ENCODE assay signal across 21 cellular contexts in the genomic region with DNA sequence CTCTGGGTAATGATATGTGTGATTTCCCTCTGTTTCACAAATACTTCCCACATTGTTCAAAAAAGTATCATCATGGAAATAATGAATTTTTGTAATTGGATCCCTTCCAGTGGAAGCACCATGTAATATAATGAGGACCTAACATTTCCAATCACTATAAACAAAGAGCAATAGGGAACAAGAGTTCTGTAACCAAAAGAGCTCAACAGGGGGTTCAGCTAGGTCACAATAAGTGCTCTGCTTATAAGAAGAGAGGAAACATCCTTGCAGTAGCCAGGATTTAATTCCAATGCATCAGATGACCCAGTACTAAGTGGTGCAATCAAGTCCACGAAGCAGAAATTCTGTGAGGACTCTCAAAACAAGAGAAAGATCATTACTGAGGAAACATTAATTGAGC. TPM values are rescaled to one million over a fixed set of nuclear protein-coding genes. Genes with fewer than 3 reads are reported as not detected.
DNase-seq lines count a peak whose midpoint lies in the region; ATAC-seq, FAIRE-seq and TF ChIP-seq lines count a peak whose summit lies in the region.
"Had no signal": no experiment of that assay in that cellular context is flagged by ENCODE, and none has a peak within 500 bp of the region (broad histone marks: within the 10 kb centered on the region; RNA-seq: fewer than 3 reads in every experiment).

No MANE protein-coding gene starts in this region.

- H3K9me2 ChIP-seq in SU-DHL-6 (replicated peaks; ENCODE audit: insufficient read depth, low read length): no peaks in the 10 kb centered on the region

- H3K56ac ChIP-seq in H1 (replicated peaks; ENCODE audit: insufficient read length, low read depth, low read length): no peak overlapping the region

- H3K27ac ChIP-seq in SU-DHL-6 (ENCODE audit: low read depth, low read length): peak overlapping the region; percentile 69
- no peak overlapping the region for H3K27ac ChIP-seq in H1 (ENCODE audit: low read depth, low read length)
- H3K27ac ChIP-seq: left ventricle myocardium inferior, ovary, VCaP had no signal

- no peak overlapping the region for H2BK120ac ChIP-seq in H1 (replicated peaks; ENCODE audit: low read depth, low read length)

- POLR2A ChIA-PET in H1 (lab: Charles Lee; ENCODE audit: partially characterized antibody): interaction anchor here (1.2 to 8.9 kb wide), 6 partner anchors 6 to 108 kb away, joined by 3 to 76 read pairs (median 4); a partner anchor contains a TSS

- H3K9me3 Mint-ChIP-seq in activated naive CD4-positive, alpha-beta T cell treated with anti-CD3 and anti-CD28 coated beads for 36 hours: peaks cover 2% of the 10 kb centered on the region
- peaks cover 3% of the 10 kb centered on the region for H3K9me3 Mint-ChIP-seq in type B pancreatic cell

- H3K23ac ChIP-seq in H1 (ENCODE audit: insufficient read length): no peak overlapping the region

- FAIRE-seq in H1 (lab: Jason Lieb, UNC): no peak
- FAIRE-seq: bronchial epithelial cell, RCC 7860 had no signal

- H3K4me2 ChIP-seq in SU-DHL-6 (ENCODE audit: low read depth, low read length, poor library complexity, severe bottlenecking) (peak overlapping the region; percentile 97), H1 (ENCODE audit: insufficient read depth in 1 of 2, low read depth in 2 of 2, low read length in 2 of 2) (peak overlapping the region; percentile 21 to 44; a peak in 2 of 4 replicates)

- H2BK20ac ChIP-seq in H1 (ENCODE audit: low read length): no peak overlapping the region

- CTCF ChIA-PET in activated naive CD4-positive, alpha-beta T cell treated with anti-CD3 and anti-CD28 coated beads for 36 hours (lab: Charles Lee): no interaction called here
- CTCF ChIA-PET in H1 (lab: Charles Lee; ENCODE audit: partially characterized antibody): interaction anchor here (0.5 to 1.6 kb wide), 4 partner anchors 25 to 419 kb away, joined by 4 to 5 read pairs (median 5); no protein-coding TSS in a partner anchor

- no peak for DNase-seq in activated naive CD4-positive, alpha-beta T cell treated with anti-CD3 and anti-CD28 coated beads for 36 hours
- DNase-seq in activated naive CD4-positive, alpha-beta T cell (lab: John Stamatoyannopoulos, UW): no peak
- no peak for DNase-seq in H1 (ENCODE audit: low read depth in 1 of 2, low spot score in 2 of 2)
- no peak for DNase-seq in type B pancreatic cell (ENCODE audit: extremely low spot score, unreplicated experiment)
- DNase-seq in NK-92 treated with Interleukin-12 subunit alpha and Interleukin-12 subunit beta, amount 100 ng/mL, for 24 hours (lab: John Stamatoyannopoulos, UW): no peak
- DNase-seq in AML-193 (lab: John Stamatoyannopoulos, UW): no peak
- DNase-seq: activated naive CD4-positive, alpha-beta T cell treated with Interleukin-2 at 50 U/mL for 16 hours; dorsolateral prefrontal cortex; glutamatergic neuron; IMR-90; left ventricle myocardium inferior; NCI-H2029; NCI-H510A treated with DMSO at 0.1 percent for 48 hours; ovary had no signal

- no peak overlapping the region for H2AK5ac ChIP-seq in H1 (ENCODE audit: low read depth, low read length)

- H3K4me3 ChIP-seq in SU-DHL-6 (ENCODE audit: insufficient read depth, low read length, poor library complexity, severe bottlenecking) (no peak overlapping the region), H1 (ENCODE audit: extremely low read depth in 1 of 4, insufficient read depth in 2 of 4, low read depth in 3 of 4, low read length in 4 of 4) (no peak overlapping the region)
- H3K4me3 ChIP-seq: dorsolateral prefrontal cortex, left ventricle myocardium inferior, ovary had no signal

- peaks cover 13 to 49% (median 40%) of the 10 kb centered on the region in 4 experiments for H3K4me1 ChIP-seq in H1 (replicated peaks in 1 of 4; ENCODE audit: control insufficient read depth in 3 of 4, insufficient read depth in 4 of 4, low read length in 3 of 4)

- H3K9me3 ChIP-seq in SU-DHL-6 (ENCODE audit: insufficient read depth, low read length) (no peaks in the 10 kb centered on the region), H1 (ENCODE audit: insufficient read depth in 2 of 2, low read depth in 1 of 2, low read length in 1 of 2) (no peaks in the 10 kb centered on the region)
- H3K9me3 ChIP-seq: left ventricle myocardium inferior, ovary had no signal

- WGBS in H1 (ENCODE audit: extremely low coverage in 1 of 2, insufficient coverage in 1 of 2, insufficient read length in 1 of 2, insufficient replicate concordance in 2 of 2, low coverage in 1 of 2, low lambda C conversion rate in 2 of 2, missing lambda C conversion rate in 1 of 2), 2 experiments: 94% methylated on average over 1 of the region's 1 CpG; no CpG with 5 or more reads in 1 of the 2 experiments

- no peak overlapping the region for H4K91ac ChIP-seq in H1 (replicated peaks; ENCODE audit: insufficient read length, low read length)

- H3K9ac ChIP-seq in SU-DHL-6 (ENCODE audit: low read length): no peak overlapping the region
- H3K9ac ChIP-seq in H1 (replicated peaks in 1 of 4; ENCODE audit: extremely low read depth in 1 of 4, low read depth in 3 of 4, low read length in 3 of 4): no peak overlapping the region

- H2BK12ac ChIP-seq in H1 (ENCODE audit: low read depth, low read length): no peak overlapping the region

- H3K27me3 ChIP-seq in SU-DHL-6 (ENCODE audit: low read length) (no peaks in the 10 kb centered on the region), H1 (replicated peaks in 1 of 4; ENCODE audit: control insufficient read depth in 3 of 4, extremely low read depth in 1 of 4, insufficient read depth in 3 of 4, low read length in 3 of 4) (no peaks in the 10 kb centered on the region)
- H3K27me3 ChIP-seq: dorsolateral prefrontal cortex, ovary had no signal

- no peak overlapping the region for H3K4ac ChIP-seq in H1 (replicated peaks; ENCODE audit: insufficient read length, low read depth, low read length)

- peaks cover 83% of the 10 kb centered on the region for H3K4me1 Mint-ChIP-seq in activated naive CD4-positive, alpha-beta T cell treated with anti-CD3 and anti-CD28 coated beads for 36 hours (ENCODE audit: low read depth)
- peaks cover 61% of the 10 kb centered on the region for H3K4me1 Mint-ChIP-seq in type B pancreatic cell (ENCODE audit: unreplicated experiment)

- peaks cover 11% of the 10 kb centered on the region for H3K36me3 Mint-ChIP-seq in activated naive CD4-positive, alpha-beta T cell treated with anti-CD3 and anti-CD28 coated beads for 36 hours (ENCODE audit: low read depth)
- peaks cover 23% of the 10 kb centered on the region for H3K36me3 Mint-ChIP-seq in type B pancreatic cell

- no peak overlapping the region for H2BK15ac ChIP-seq in H1 (ENCODE audit: low read length)

- no peak for TF ChIP-seq RAD21 in H1 (IDR thresholded peaks at IDR 0.05 in 1 of 2, conservative IDR thresholded peaks at IDR 0.05 in 1 of 2; ENCODE audit: low read depth in 2 of 2, low read length in 2 of 2)

- TF ChIP-seq CTCF in SU-DHL-6 (IDR thresholded peaks at IDR 0.05; ENCODE audit: insufficient read depth, low read length, poor library complexity, severe bottlenecking) (no peak), H1 (IDR thresholded peaks at IDR 0.05; ENCODE audit: control extremely low read depth in 1 of 3, insufficient read depth in 1 of 3, low read depth in 1 of 3, low read length in 3 of 3) (no peak), type B pancreatic cell (conservative IDR thresholded peaks at IDR 0.05) (no peak)

- H3K23me2 ChIP-seq in H1 (ENCODE audit: low read depth, low read length): peaks cover 13% of the 10 kb centered on the region

- TF ChIP-seq EP300 in H1 (IDR thresholded peaks at IDR 0.05; ENCODE audit: borderline replicate concordance in 1 of 2, low read depth in 2 of 2, low read length in 2 of 2): no peak

- no peak overlapping the region for H3K4me3 Mint-ChIP-seq in activated naive CD4-positive, alpha-beta T cell treated with anti-CD3 and anti-CD28 coated beads for 36 hours
- H3K4me3 Mint-ChIP-seq in type B pancreatic cell: no peak overlapping the region

- H3K36me3 ChIP-seq in SU-DHL-6 (ENCODE audit: low read length): peaks cover 9% of the 10 kb centered on the region
- peaks cover 0 to 7% (median 0%) of the 10 kb centered on the region in 4 experiments; a peak in 2 of 8 replicates for H3K36me3 ChIP-seq in H1 (ENCODE audit: control insufficient read depth in 2 of 4, insufficient read depth in 4 of 4, low read length in 3 of 4)
- H3K36me3 ChIP-seq: left ventricle myocardium inferior, ovary had no signal

- H3K79me1 ChIP-seq in H1 (ENCODE audit: low read depth, low read length): peaks cover 12% of the 10 kb centered on the region

- no peak overlapping the region for H3K18ac ChIP-seq in H1 (ENCODE audit: extremely low read depth, low read length)

- H3K79me2 ChIP-seq in SU-DHL-6 (ENCODE audit: insufficient read depth, low read length) (peaks cover 99% of the 10 kb centered on the region), H1 (ENCODE audit: control insufficient read depth in 1 of 2, insufficient read depth in 2 of 2, low read length in 2 of 2) (peaks cover 51 to 97% of the 10 kb centered on the region in 2 experiments)

- H2BK5ac ChIP-seq in H1 (ENCODE audit: low read depth, low read length): no peak overlapping the region

- intact Hi-C loops in activated naive CD4-positive, alpha-beta T cell treated with anti-CD3 and anti-CD28 coated beads for 36 hours (cut with micrococcal nuclease): loop anchor here (5.0 to 10.0 kb wide), 2 partner anchors 157 to 735 kb away; a partner anchor contains a TSS

- ATAC-seq in HG03097 (IDR thresholded peaks at IDR 0.05; ENCODE audit: low FRiP score, unreplicated experiment): no peak
- ATAC-seq: esophagus mucosa, sciatic nerve had no signal

- H4K5ac ChIP-seq in H1 (ENCODE audit: insufficient read length, low read depth, low read length): no peak overlapping the region

- H3K27me3 Mint-ChIP-seq in activated naive CD4-positive, alpha-beta T cell treated with anti-CD3 and anti-CD28 coated beads for 36 hours (ENCODE audit: low read depth): no peaks in the 10 kb centered on the region
- no peaks in the 10 kb centered on the region for H3K27me3 Mint-ChIP-seq in type B pancreatic cell

- peaks cover 38% of the 10 kb centered on the region for H3F3A ChIP-seq in SU-DHL-6 (ENCODE audit: insufficient read depth)

- H2AFZ ChIP-seq in SU-DHL-6 (ENCODE audit: low read depth, low read length, severe bottlenecking) (no peak overlapping the region), H1 (ENCODE audit: low read length) (no peak overlapping the region)

- H3K14ac ChIP-seq in H1 (ENCODE audit: insufficient read length): no peak overlapping the region

- no peak for TF ChIP-seq POLR2A in H1 (IDR thresholded peaks at IDR 0.05; ENCODE audit: control extremely low read depth in 1 of 2, low read depth in 2 of 2, low read length in 2 of 2)

- no peak overlapping the region for H4K8ac ChIP-seq in H1 (ENCODE audit: extremely low read depth, insufficient read depth, low read length)

- H3K27ac Mint-ChIP-seq in activated naive CD4-positive, alpha-beta T cell treated with anti-CD3 and anti-CD28 coated beads for 36 hours: peak overlapping the region; percentile 52
- peak overlapping the region; percentile 57 for H3K27ac Mint-ChIP-seq in type B pancreatic cell

- H4K20me1 ChIP-seq in SU-DHL-6 (ENCODE audit: low read depth, low read length) (no peaks in the 10 kb centered on the region), H1 (replicated peaks in 1 of 2; ENCODE audit: control insufficient read depth in 1 of 2, insufficient read depth in 2 of 2, low read length in 2 of 2) (peaks cover 10 to 27% of the 10 kb centered on the region in 2 experiments)

RNA-seq across cellular contexts. Expression of a gene that starts 6.0 kb away (rescaled TPM):
- total RNA-seq in activated naive CD4-positive, alpha-beta T cell treated with anti-CD3 and anti-CD28 coated beads for 36 hours: 10 to 100 TPM; 34.8 to 36.4 TPM
- total RNA-seq in H1 (2021; fragmentation: NEBNext Ultra II Directional; extraction: Animal tissue kit (Norgen Biotek cat#: 25700)): 144 and 149 TPM in 2 replicates
- polyA plus RNA-seq in H1 (2011; rRNA removed): 27.2 and 32.2 TPM in 2 replicates
- polyA plus RNA-seq in H1 (2011; cell fraction: cytosol; rRNA removed): 34.6 TPM
- 31.3 TPM for polyA plus RNA-seq in H1 (2011; cell fraction: nucleus; rRNA removed)
- 36.8 to 55.0 TPM (median 47.7 TPM) in 4 replicates for polyA plus RNA-seq in H1 (2012, experiment 1 of 2)
- 5.6 TPM for polyA plus RNA-seq in H1 (2012, experiment 2 of 2)
- polyA plus RNA-seq in H1 (2013, experiment 1 of 2): 97.2 TPM
- polyA plus RNA-seq in H1 (2013, experiment 2 of 2): 109 TPM
- 121 and 134 TPM in 2 replicates for polyA minus RNA-seq in H1 (2011; rRNA and poly(A)+ RNA removed)
- 58.9 TPM for polyA minus RNA-seq in H1 (2011; cell fraction: cytosol; rRNA and poly(A)+ RNA removed)
- polyA minus RNA-seq in H1 (2011; cell fraction: nucleus; rRNA and poly(A)+ RNA removed): 62.1 TPM
- total RNA-seq in type B pancreatic cell (ENCODE audit: low replicate concordance): 59.0 and 161 TPM in 2 replicates
